In genomic region chr10:101012525-101013364, GRCh38 we compare ENCODE assay signal across 8 cellular contexts. TPM values are rescaled to one million over a fixed set of nuclear protein-coding genes. Genes with fewer than 3 reads are reported as not detected.
DNase-seq lines count a peak whose midpoint lies in the region; ATAC-seq, FAIRE-seq and TF ChIP-seq lines count a peak whose summit lies in the region.

No MANE protein-coding gene starts in this region.

- CTCF ChIA-PET in RWPE1 (lab: Yijun Ruan, JAX) = interaction anchor here (0.6 to 2.2 kb wide), 8 partner anchors 10 to 477 kb away, joined by 3 to 11 read pairs (median 4); partner anchors contain the start of genes HIF1AN, LZTS2 and SLF2

- WGBS in pancreas, 2 donors = 19 to 20% methylated on average over 14 of the region's 14 CpGs
- 6 to 12% methylated on average over 14 of the region's 14 CpGs for WGBS in tibial nerve, 2 donors

- no peak overlapping the region for H3K4me3 ChIP-seq in pancreas
- H3K4me3 ChIP-seq in tibial nerve = no peak overlapping the region

- peak in 1 of 2 donors; percentile 83 for TF ChIP-seq EP300 in tibial nerve (IDR thresholded peaks at IDR 0.05)

- H3K4me1 ChIP-seq in pancreas (peaks cover 0 to 5% (median 0%) of the 10 kb centered on the region in 3 donors), tibial nerve (peaks cover 0 to 49% (median 26%) of the 10 kb centered on the region in 4 donors)

- DNase-seq in DMS153 treated with DMSO at 0.1 percent for 48 hours (lab: John Stamatoyannopoulos, UW; ENCODE audit: unreplicated experiment) = peak; percentile 77
- DNase-seq in Kasumi-1 (lab: John Stamatoyannopoulos, UW) = peak; percentile 95 to 96
- peak; percentile 94 for DNase-seq in RWPE1 (ENCODE audit: low spot score)
- DNase-seq in activated effector memory CD4-positive, alpha-beta T cell treated with Interleukin-2 at 50 U/mL for 16 hours = peak; percentile 59
- peak; percentile 96 for DNase-seq in foreskin melanocyte
- peak in 5 of 6 donors; percentile 79 to 90 (median 84) for DNase-seq in pancreas
- DNase-seq in tibial nerve (ENCODE audit: low spot score in 2 of 2) = peak; percentile 81 to 90

- H3K27ac ChIP-seq in RWPE1 (peak overlapping the region; percentile 54), pancreas (no peak overlapping the region), tibial nerve (peak overlapping the region; percentile 0 to 84 (median 70))

- H3K36me3 ChIP-seq in pancreas = no peaks in the 10 kb centered on the region
- no peaks in the 10 kb centered on the region for H3K36me3 ChIP-seq in tibial nerve

- H3K27me3 ChIP-seq in pancreas (no peaks in the 10 kb centered on the region), tibial nerve (no peaks in the 10 kb centered on the region)

- intact Hi-C loops in pancreas (cut with DNase I) = no loop called here

- TF ChIP-seq POLR2A in tibial nerve (IDR thresholded peaks at IDR 0.05) = no peak

- TF ChIP-seq CTCF in RWPE1 (conservative IDR thresholded peaks at IDR 0.05; ENCODE audit: low read depth) (peak; percentile 87), pancreas (IDR thresholded peaks at IDR 0.05) (peak; percentile 78 to 91 (median 79)), tibial nerve (IDR thresholded peaks at IDR 0.05) (peak; percentile 78 to 97 (median 92))

- POLR2A ChIA-PET in RWPE1 (lab: Yijun Ruan, JAX; ENCODE audit: low non-redundant PET) = no interaction called here

- ATAC-seq in GM21529 (IDR thresholded peaks at IDR 0.05; ENCODE audit: unreplicated experiment) (peak; percentile 77), pancreas (peak; percentile 82 to 93 (median 89))

- FAIRE-seq in pancreas (lab: Jason Lieb, UNC) = no peak

- H3K9me3 ChIP-seq in pancreas = no peaks in the 10 kb centered on the region
- no peaks in the 10 kb centered on the region for H3K9me3 ChIP-seq in tibial nerve

RNA-seq across cellular contexts. Expression of gene LZTS2, which starts 13.1 kb away (rescaled TPM):
- 10 to 100 TPM; 10.5 to 26.5 (median 14.4) TPM for total RNA-seq in pancreas
- 10 to 100 TPM; 41.1 to 52.2 TPM for polyA plus RNA-seq in pancreas
- total RNA-seq in tibial nerve = 100 to 1,000 TPM in 2 of 4 donors, 10 to 100 TPM in 2; 81.4 to 134 (median 98.7) TPM

RNA-seq across cellular contexts. Expression of gene PDZD7, which starts 18.2 kb away (rescaled TPM):
- total RNA-seq in pancreas = under 1 TPM; 0.18 to 0.49 (median 0.27) TPM
- polyA plus RNA-seq in pancreas = under 1 TPM; 0.89 to 0.99 TPM
- 1 to 10 TPM in 3 of 4 donors, under 1 TPM in 1; 0.84 to 2.4 (median 1.9) TPM for total RNA-seq in tibial nerve

RNA-seq across cellular contexts. Expression of gene SFXN3, which starts 18.3 kb away (rescaled TPM):
- total RNA-seq in pancreas (10 to 100 TPM in 5 of 6 donors, 1 to 10 TPM in 1; 8.2 to 33.5 (median 13.8) TPM), tibial nerve (100 to 1,000 TPM in 2 of 4 donors, 10 to 100 TPM in 2; 77.4 to 181 (median 106) TPM)
- polyA plus RNA-seq in pancreas = 10 to 100 TPM; 19.2 to 19.3 TPM

RNA-seq across cellular contexts. Expression of gene TWNK, which starts 25.4 kb away (rescaled TPM):
- total RNA-seq in pancreas (1 to 10 TPM; 1.7 to 5.4 (median 3.8) TPM), tibial nerve (10 to 100 TPM in 1 of 4 donors, 1 to 10 TPM in 3; 5.0 to 11.4 (median 6.6) TPM)
- 1 to 10 TPM; 3.1 to 3.2 TPM for polyA plus RNA-seq in pancreas

RNA-seq across cellular contexts. Expression of gene MRPL43, which starts 25.4 kb away (rescaled TPM):
- total RNA-seq in pancreas (10 to 100 TPM; 31.0 to 49.3 (median 36.2) TPM), tibial nerve (100 to 1,000 TPM in 2 of 4 donors, 10 to 100 TPM in 2; 64.1 to 146 (median 99.5) TPM)
- polyA plus RNA-seq in pancreas = 10 to 100 TPM; 67.7 to 93.5 TPM

Comparison
In these comparisons a context has a peak if more than half of its experiments do, and no peak if none do; other contexts are left out.
1. H3K27ac ChIP-seq: peak in RWPE1 (single experiment) and tibial nerve (4 of 4); none in pancreas (0 of 4).
2. Peak in every context shown above with its lines, with median percentiles within 50 percentile points of each other: DNase-seq and CTCF ChIP-seq.